9 cellular contexts compared by ENCODE assay signal in genomic region chr10:49761201-49761788, GRCh38. TPM values are rescaled to one million over a fixed set of nuclear protein-coding genes. Genes with fewer than 3 reads are reported as not detected.
DNase-seq lines count a peak whose midpoint lies in the region; ATAC-seq and TF ChIP-seq lines count a peak whose summit lies in the region.
"Had no signal": no experiment of that assay in that cellular context is flagged by ENCODE, and none has a peak within 500 bp of the region (broad histone marks: within the 10 kb centered on the region; RNA-seq: fewer than 3 reads in every experiment).

No MANE protein-coding gene starts in this region.

- peak overlapping the region; percentile 63; the same call in 1 of the 2 replicates for H3K9ac ChIP-seq in iPS-20b (ENCODE audit: low read depth, low read length)

- H3K9me3 ChIP-seq in cardiac muscle cell (ENCODE audit: low read depth) (no peaks in the 10 kb centered on the region), T-helper 17 cell (ENCODE audit: control insufficient read depth, low read length, poor library complexity, severe bottlenecking) (no peaks in the 10 kb centered on the region), iPS-20b (ENCODE audit: insufficient read depth, low read depth, low read length) (no peaks in the 10 kb centered on the region), thyroid gland (no peaks in the 10 kb centered on the region)
- H3K9me3 ChIP-seq: transverse colon had no signal

- peak overlapping the region; percentile 77 for H3K4me3 ChIP-seq in cardiac muscle cell
- peak overlapping the region; percentile 86 for H3K4me3 ChIP-seq in iPS-20b (ENCODE audit: low read length)
- peak overlapping the region in 2 of 3 donors; percentile 53 to 61 for H3K4me3 ChIP-seq in thyroid gland (replicated peaks in 1 of 3)

- H3K4me3 Mint-ChIP-seq in T-helper 17 cell = peak overlapping the region; percentile 58

- H3K4me1 ChIP-seq in cardiac muscle cell (ENCODE audit: low read depth) = no peaks in the 10 kb centered on the region
- H3K4me1 ChIP-seq in iPS-20b (ENCODE audit: insufficient read depth, low read length) = no peaks in the 10 kb centered on the region
- peaks cover 13 to 16% of the 10 kb centered on the region in 2 donors for H3K4me1 ChIP-seq in thyroid gland

- peaks cover 59% of the 10 kb centered on the region for H3K27me3 Mint-ChIP-seq in T-helper 17 cell

- ATAC-seq in left cardiac atrium (no peak), T-helper 17 cell (no peak)

- TF ChIP-seq CTCF in cardiac muscle cell (IDR thresholded peaks at IDR 0.05; ENCODE audit: low read depth, low read length) (no peak), thyroid gland (IDR thresholded peaks at IDR 0.05) (no peak)

- no peaks in the 10 kb centered on the region for H3K4me1 Mint-ChIP-seq in T-helper 17 cell

- H3K27me3 ChIP-seq in cardiac muscle cell = peaks cover 7% of the 10 kb centered on the region
- H3K27me3 ChIP-seq in iPS-20b (ENCODE audit: insufficient read depth, low read length) = peaks cover 30% of the 10 kb centered on the region
- H3K27me3 ChIP-seq in thyroid gland = no peaks in the 10 kb centered on the region

- 29 to 31% methylated on average over 4 to 12 of the region's 16 CpGs for WGBS in thyroid gland, 2 donors

- in situ Hi-C loops in G401 (cut with HindIII; ENCODE audit: low sequenced_read_pairs) = no loop called here

- intact Hi-C loops in left cardiac atrium (cut with DNase I) = loop anchor here in 1 of 2 donors (10.0 kb wide), 1 partner anchor 156 kb away; no protein-coding TSS in a partner anchor
- intact Hi-C loops in thyroid gland (cut with DNase I) = no loop called here

- H3K27ac Mint-ChIP-seq in T-helper 17 cell = no peak overlapping the region

- no peak for TF ChIP-seq POLR2A in thyroid gland (IDR thresholded peaks at IDR 0.05)

- H3K36me3 ChIP-seq in cardiac muscle cell = no peaks in the 10 kb centered on the region
- peaks cover 6% of the 10 kb centered on the region; the same call in 1 of the 2 replicates for H3K36me3 ChIP-seq in iPS-20b (ENCODE audit: insufficient read depth, low read depth, low read length)
- H3K36me3 ChIP-seq in thyroid gland = no peaks in the 10 kb centered on the region
- H3K36me3 ChIP-seq: transverse colon had no signal

- no peak for DNase-seq in cardiac muscle cell (ENCODE audit: low read depth in 1 of 2, low spot score in 1 of 2)
- DNase-seq in left cardiac atrium = no peak
- DNase-seq in T-helper 17 cell = no peak
- DNase-seq in thyroid gland = no peak
- DNase-seq in G401 (ENCODE audit: low spot score) = no peak
- no peak for DNase-seq in effector CD4-positive, alpha-beta T cell
- no peak for DNase-seq in NCI-H1930 (lab: John Stamatoyannopoulos, UW)
- DNase-seq: transverse colon had no signal

- H3K36me3 Mint-ChIP-seq in T-helper 17 cell (ENCODE audit: low read depth) = no peaks in the 10 kb centered on the region

- H3K27ac ChIP-seq in cardiac muscle cell (no peak overlapping the region), iPS-20b (ENCODE audit: low read length) (peak overlapping the region; percentile 56), thyroid gland (peak overlapping the region in 2 of 3 donors; percentile 41 to 72)
- H3K27ac ChIP-seq: transverse colon had no signal

RNA-seq across cellular contexts. Expression of gene OGDHL, which starts 0.8 kb away (rescaled TPM):
- total RNA-seq in cardiac muscle cell = 35.4 and 44.6 TPM in 2 replicates
- polyA plus RNA-seq in cardiac muscle cell = 21.4 and 25.8 TPM in 2 replicates
- 1 to 10 TPM; 3.4 to 4.2 TPM for total RNA-seq in left cardiac atrium
- not detected for total RNA-seq in T-helper 17 cell
- total RNA-seq in thyroid gland = 100 to 1,000 TPM in 1 of 4 donors, 10 to 100 TPM in 3; 24.3 to 113 (median 70.0) TPM
- 7.6 and 12.8 TPM in 2 replicates for total RNA-seq in G401 (2014; rRNA removed; shearing (Covaris generic))
